In genomic region chr17:18185832-18186231, GRCh38 we compare ENCODE assay signal across 8 cellular contexts. TPM values are rescaled to one million over a fixed set of nuclear protein-coding genes. Genes with fewer than 3 reads are reported as not detected.
DNase-seq lines count a peak whose midpoint lies in the region; ATAC-seq, FAIRE-seq and TF ChIP-seq lines count a peak whose summit lies in the region.

No MANE protein-coding gene starts in this region.

- no peaks in the 10 kb centered on the region for H3K9me2 ChIP-seq in PC-3 (replicated peaks; ENCODE audit: low read length)

- no peaks in the 10 kb centered on the region for H3F3A ChIP-seq in PC-3 (ENCODE audit: low read length, unreplicated experiment)

- H3K9me3 ChIP-seq in PC-3 (ENCODE audit: low read length) = no peaks in the 10 kb centered on the region
- H3K9me3 ChIP-seq in parathyroid adenoma (ENCODE audit: control insufficient read depth, low read length) = no peaks in the 10 kb centered on the region

- H3K27ac ChIP-seq in PC-3 (ENCODE audit: low read length) (no peak overlapping the region), parathyroid adenoma (no peak overlapping the region)

- ATAC-seq in PC-3 = no peak

- TF ChIP-seq CTCF in PC-3 (conservative IDR thresholded peaks at IDR 0.05; ENCODE audit: low read depth, low read length) (no peak), epithelial cell of esophagus (IDR thresholded peaks at IDR 0.05; ENCODE audit: insufficient read depth, low read depth, low read length, missing control alignments) (no peak), parathyroid adenoma (IDR thresholded peaks at IDR 0.05) (no peak)

- intact Hi-C loops in PC-3 (cut with micrococcal nuclease) = no loop called here

- H3K4me3 ChIP-seq in PC-3 (ENCODE audit: low read length) (peak overlapping the region; percentile 95), epithelial cell of esophagus (ENCODE audit: low read length) (peak overlapping the region; percentile 79), parathyroid adenoma (ENCODE audit: low read depth, low read length) (peak overlapping the region; percentile 90)

- peak; percentile 51 for DNase-seq in EL
- DNase-seq in PC-3 = no peak
- no peak for DNase-seq in epithelial cell of esophagus (ENCODE audit: low read depth)
- DNase-seq in NCI-H446 treated with DMSO at 0.1 percent for 48 hours (lab: John Stamatoyannopoulos, UW) = no peak
- no peak for DNase-seq in SK-N-DZ (ENCODE audit: low spot score)
- no peak for DNase-seq in urothelium cell line (ENCODE audit: low spot score)
- no peak for DNase-seq in hypothalamus (lab: John Stamatoyannopoulos, UW)

- H3K79me2 ChIP-seq in PC-3 (ENCODE audit: low read length) = peaks cover 74% of the 10 kb centered on the region
- H3K79me2 ChIP-seq in parathyroid adenoma = peaks cover 64% of the 10 kb centered on the region

- H2AFZ ChIP-seq in PC-3 (ENCODE audit: low read length) (no peak overlapping the region), parathyroid adenoma (no peak overlapping the region)

- H3K9ac ChIP-seq in PC-3 (ENCODE audit: low read length) (peak overlapping the region; percentile 95), parathyroid adenoma (no peak overlapping the region)

- CTCF ChIA-PET in PC-3 (lab: Charles Lee) = no interaction called here

- peaks cover 20% of the 10 kb centered on the region for H3K36me3 ChIP-seq in PC-3 (ENCODE audit: low read depth, low read length)
- H3K36me3 ChIP-seq in parathyroid adenoma (ENCODE audit: control insufficient read depth, insufficient read depth, low read length) = no peaks in the 10 kb centered on the region

- H3K4me2 ChIP-seq in PC-3 (ENCODE audit: low read length) = peak overlapping the region; percentile 94
- H3K4me2 ChIP-seq in parathyroid adenoma (ENCODE audit: low read length) = peak overlapping the region; percentile 99

- FAIRE-seq in urothelium cell line (lab: Jason Lieb, UNC) = no peak

- POLR2A ChIA-PET in PC-3 (lab: Charles Lee; ENCODE audit: unreplicated experiment) = interaction anchor here (0.5 to 0.7 kb wide), 2 partner anchors 672 to 1144 kb away, joined by 3 to 4 read pairs; partner anchors contain the start of gene PRPSAP2

- BruUV-seq in PC-3 (replicated peaks; lab: Mats Ljungman, UMichigan) = no TSS peak

- H3K27me3 ChIP-seq in PC-3 (ENCODE audit: low read length) (no peaks in the 10 kb centered on the region), parathyroid adenoma (ENCODE audit: control insufficient read depth, insufficient read depth, low read length) (no peaks in the 10 kb centered on the region)

- H4K20me1 ChIP-seq in PC-3 (ENCODE audit: low read length) = peaks cover 59% of the 10 kb centered on the region

- peaks cover 53% of the 10 kb centered on the region for H3K4me1 ChIP-seq in PC-3 (ENCODE audit: insufficient read depth, low read length)
- H3K4me1 ChIP-seq in parathyroid adenoma = peaks cover 49% of the 10 kb centered on the region

RNA-seq across cellular contexts. Expression of gene ALKBH5, which starts 2.2 kb away (rescaled TPM):
- total RNA-seq in PC-3 (2014; rRNA removed) = 207 and 227 TPM in 2 replicates
- 65.7 and 68.3 TPM in 2 replicates for polyA plus RNA-seq in SK-N-DZ (2014; cell fraction: cytosol; rRNA removed)
- 39.1 and 41.5 TPM in 2 replicates for polyA plus RNA-seq in SK-N-DZ (2014; cell fraction: nucleus; rRNA removed)

RNA-seq across cellular contexts. Expression of gene LLGL1, which starts 39.6 kb away (rescaled TPM):
- total RNA-seq in PC-3 (2014; rRNA removed) = 47.4 and 60.6 TPM in 2 replicates
- polyA plus RNA-seq in SK-N-DZ (2014; cell fraction: cytosol; rRNA removed) = 99.4 and 115 TPM in 2 replicates
- 83.2 and 89.5 TPM in 2 replicates for polyA plus RNA-seq in SK-N-DZ (2014; cell fraction: nucleus; rRNA removed)
